ENCODE assay signal across 1 cellular context in the genomic region with DNA sequence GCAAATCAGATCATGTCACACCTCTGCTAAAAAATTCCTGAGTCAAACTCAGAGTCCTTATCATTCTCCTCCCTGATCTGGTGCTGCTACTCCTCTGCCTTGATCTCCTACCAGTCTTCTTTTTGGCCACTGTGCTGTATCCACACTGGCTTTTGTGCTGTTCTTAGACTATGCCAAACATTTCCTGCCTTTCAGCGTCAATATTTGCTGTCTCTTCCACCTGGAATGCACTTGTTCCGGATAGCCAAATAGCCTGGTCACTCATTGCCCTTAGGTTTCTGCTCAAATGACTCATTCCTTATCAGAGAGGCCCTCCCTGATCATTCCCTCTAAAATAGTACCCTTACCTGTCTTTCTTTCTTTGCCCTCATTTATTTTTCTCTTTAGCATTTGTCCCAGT.
TF ChIP-seq lines count a peak whose summit lies in the region.

No MANE protein-coding gene starts in this region.

TF ChIP-seq in A549, 52 proteins besides CTCF, POLR2A, EP300 and RAD21 (continued from another document):
- TF ChIP-seq, protein P1, sequence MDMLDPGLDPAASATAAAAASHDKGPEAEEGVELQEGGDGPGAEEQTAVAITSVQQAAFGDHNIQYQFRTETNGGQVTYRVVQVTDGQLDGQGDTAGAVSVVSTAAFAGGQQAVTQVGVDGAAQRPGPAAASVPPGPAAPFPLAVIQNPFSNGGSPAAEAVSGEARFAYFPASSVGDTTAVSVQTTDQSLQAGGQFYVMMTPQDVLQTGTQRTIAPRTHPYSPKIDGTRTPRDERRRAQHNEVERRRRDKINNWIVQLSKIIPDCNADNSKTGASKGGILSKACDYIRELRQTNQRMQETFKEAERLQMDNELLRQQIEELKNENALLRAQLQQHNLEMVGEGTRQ (IDR thresholded peaks at IDR 0.05), result no peak
- TF ChIP-seq RFX5 (IDR thresholded peaks at IDR 0.05), result no peak
- no peak for TF ChIP-seq KDM1A (IDR thresholded peaks at IDR 0.05; ENCODE audit: low read depth)
- TF ChIP-seq GATA3 (IDR thresholded peaks at IDR 0.05; ENCODE audit: borderline replicate concordance), result 0 out of 2 replicates have a peak, but pooled peaks have one; percentile 20
